In genomic region chr9:4936277-4936676, GRCh38 we compare ENCODE assay signal across 11 cellular contexts. TPM values are rescaled to one million over a fixed set of nuclear protein-coding genes. Genes with fewer than 3 reads are reported as not detected.
DNase-seq lines count a peak whose midpoint lies in the region; ATAC-seq and FAIRE-seq lines count a peak whose summit lies in the region.
"Had no signal": no experiment of that assay in that cellular context is flagged by ENCODE, and none has a peak within 500 bp of the region (broad histone marks: within the 10 kb centered on the region; RNA-seq: fewer than 3 reads in every experiment).

No MANE protein-coding gene starts in this region.

- H3K36me3 Mint-ChIP-seq in activated CD4-positive, alpha-beta T cell treated with anti-CD3 and anti-CD28 coated beads for 36 hours (ENCODE audit: low read depth): no peaks in the 10 kb centered on the region

- peak overlapping the region; percentile 38 for H3K4me3 Mint-ChIP-seq in activated CD4-positive, alpha-beta T cell treated with anti-CD3 and anti-CD28 coated beads for 36 hours

- H3K4me1 Mint-ChIP-seq in activated CD4-positive, alpha-beta T cell treated with anti-CD3 and anti-CD28 coated beads for 36 hours: peaks cover 54% of the 10 kb centered on the region

- H3K27me3 Mint-ChIP-seq in activated CD4-positive, alpha-beta T cell treated with anti-CD3 and anti-CD28 coated beads for 36 hours: no peaks in the 10 kb centered on the region

- POLR2A ChIA-PET in activated CD4-positive, alpha-beta T cell treated with anti-CD3 and anti-CD28 coated beads for 36 hours (lab: Charles Lee): interaction anchor here (0.7 to 1.1 kb wide), 3 partner anchors 35 to 70 kb away, joined by 3 to 6 read pairs (median 4); no protein-coding TSS in a partner anchor

- FAIRE-seq in urothelium cell line (lab: Jason Lieb, UNC): no peak

- H3K4me3 ChIP-seq in skin epidermis: no peak overlapping the region

- H3K27ac ChIP-seq in skin epidermis: peak overlapping the region in 18 of 21 experiments; percentile 8 to 85 (median 46)

- DNase-seq in activated CD4-positive, alpha-beta T cell treated with anti-CD3 and anti-CD28 coated beads for 36 hours: peak; percentile 24
- no peak for DNase-seq in activated CD4-positive, alpha-beta T cell treated with anti-CD3 and anti-CD28 coated beads for 48 hours
- DNase-seq in astrocyte of the hippocampus (ENCODE audit: low read depth, low spot score) (peak; percentile 18), urothelium cell line (ENCODE audit: low spot score) (no peak), NCI-H1694 treated with DMSO at 0.1 percent for 48 hours (lab: John Stamatoyannopoulos, UW) (no peak), NCI-H1105 treated with DMSO at 0.1 percent for 48 hours (lab: John Stamatoyannopoulos, UW) (no peak)
- DNase-seq: erythroblast; NCI-H187; stimulated activated CD8-positive, alpha-beta memory T cell treated with anti-CD3 and anti-CD28 coated beads, Interleukin-4, amount 100 ng/mL, for 48 hours had no signal

- CTCF ChIA-PET in activated CD4-positive, alpha-beta T cell treated with anti-CD3 and anti-CD28 coated beads for 36 hours (lab: Charles Lee): interaction anchor here (0.6 to 1.5 kb wide), 4 partner anchors 12 to 1689 kb away, joined by 3 to 7 read pairs (median 5); no protein-coding TSS in a partner anchor

- H3K9me3 Mint-ChIP-seq in activated CD4-positive, alpha-beta T cell treated with anti-CD3 and anti-CD28 coated beads for 36 hours (ENCODE audit: low read depth): peaks cover 3% of the 10 kb centered on the region

- ATAC-seq in activated CD4-positive, alpha-beta T cell treated with anti-CD3 and anti-CD28 coated beads for 36 hours: peak; percentile 58
- ATAC-seq in HG03342 (IDR thresholded peaks at IDR 0.05; ENCODE audit: unreplicated experiment): peak; percentile 30

- intact Hi-C loops in activated CD4-positive, alpha-beta T cell treated with anti-CD3 and anti-CD28 coated beads for 36 hours (cut with DNase I, micrococcal nuclease): loop anchor here (1.0 to 10.0 kb wide), 9 partner anchors 35 to 691 kb away; partner anchors contain the start of genes CD274 (in 1 of the 2), JAK2 (in 1 of the 2), RCL1 (in 1 of the 2) and RIC1 (in 1 of the 2)

- H3K27ac Mint-ChIP-seq in activated CD4-positive, alpha-beta T cell treated with anti-CD3 and anti-CD28 coated beads for 36 hours: peak overlapping the region; percentile 86

RNA-seq across cellular contexts. Expression of gene JAK2, which starts 48.8 kb away (rescaled TPM):
- total RNA-seq in activated CD4-positive, alpha-beta T cell treated with anti-CD3 and anti-CD28 coated beads for 36 hours: 10 to 100 TPM; 19.4 to 19.5 TPM

Comparison
In these comparisons a context has a peak if more than half of its experiments do, and no peak if none do; other contexts are left out.
1. DNase-seq: peak in activated CD4-positive, alpha-beta T cell treated with anti-CD3 and anti-CD28 coated beads for 36 hours (single experiment) and astrocyte of the hippocampus (single experiment); none in activated CD4-positive, alpha-beta T cell treated with anti-CD3 and anti-CD28 coated beads for 48 hours (single experiment), urothelium cell line (single experiment), NCI-H1694 treated with DMSO at 0.1 percent for 48 hours (single experiment) and NCI-H1105 treated with DMSO at 0.1 percent for 48 hours (single experiment).